Comparison of ENCODE assay signal across 23 cellular contexts in genomic region chr21:34697826-34698225, GRCh38. TPM values are rescaled to one million over a fixed set of nuclear protein-coding genes. Genes with fewer than 3 reads are reported as not detected.
DNase-seq lines count a peak whose midpoint lies in the region; ATAC-seq and TF ChIP-seq lines count a peak whose summit lies in the region.
"Had no signal": no experiment of that assay in that cellular context is flagged by ENCODE, and none has a peak within 500 bp of the region (broad histone marks: within the 10 kb centered on the region; RNA-seq: fewer than 3 reads in every experiment).

No MANE protein-coding gene starts in this region.

- no peak overlapping the region for H2BK20ac ChIP-seq in IMR-90 (ENCODE audit: low read depth, low read length)

- H2BK15ac ChIP-seq in IMR-90 (ENCODE audit: low read depth, low read length) = no peak overlapping the region
- H2BK15ac ChIP-seq in mesendoderm (replicated peaks; ENCODE audit: low read depth) = no peak overlapping the region

- no peaks in the 10 kb centered on the region for H3F3A ChIP-seq in SK-N-SH (replicated peaks; ENCODE audit: insufficient read depth)

- H3K4me3 ChIP-seq in SK-N-SH (ENCODE audit: low read depth in 2 of 2, low read length in 1 of 2) (no peak overlapping the region), IMR-90 (ENCODE audit: insufficient read depth, low read depth, low read length) (no peak overlapping the region), mesendoderm (ENCODE audit: low read length) (no peak overlapping the region)
- H3K4me3 ChIP-seq: A549; BLaER1 treated with 17β-estradiol and CSF1 and Interleukin-3, amounts not matched to agents 10 nM and 100 nM; GM12878 had no signal

- peaks cover 0 to 8% of the 10 kb centered on the region in 2 experiments; a peak in 1 of 4 replicates for H3K4me1 ChIP-seq in SK-N-SH (ENCODE audit: control insufficient read depth in 1 of 2, insufficient read depth in 2 of 2, low read depth in 1 of 2, low read length in 1 of 2)
- peaks cover 9% of the 10 kb centered on the region for H3K4me1 ChIP-seq in IMR-90 (ENCODE audit: control insufficient read depth, insufficient read depth, low read length)
- no peaks in the 10 kb centered on the region for H3K4me1 ChIP-seq in mesendoderm (ENCODE audit: control insufficient read depth, low read depth, low read length)
- H3K4me1 ChIP-seq: A549 had no signal

- H4K20me1 ChIP-seq in SK-N-SH (ENCODE audit: insufficient read depth) (no peaks in the 10 kb centered on the region), IMR-90 (ENCODE audit: insufficient read depth, low read length) (no peaks in the 10 kb centered on the region)
- H4K20me1 ChIP-seq: BLaER1 treated with 17β-estradiol and CSF1 and Interleukin-3, amounts not matched to agents 10 nM and 100 nM had no signal

- CTCF ChIA-PET in SK-N-SH (lab: Yijun Ruan, JAX) = interaction anchor here (3.1 kb wide), 1 partner anchor 10 kb away, joined by 27 read pairs; no protein-coding TSS in a partner anchor
- CTCF ChIA-PET in IMR-90 (lab: Yijun Ruan, JAX) = interaction anchor here (0.6 kb wide), 1 partner anchor 212 kb away, joined by 3 read pairs; no protein-coding TSS in a partner anchor

- intact Hi-C loops in IMR-90 (cut with micrococcal nuclease) = loop anchor here (10.0 kb wide), 1 partner anchor 347 kb away; the partner anchor contains the start of gene RUNX1

- no peaks in the 10 kb centered on the region for H3K9me3 ChIP-seq in SK-N-SH
- 0 out of 2 replicates have a peak, but pooled peaks cover 6% of the 10 kb centered on the region for H3K9me3 ChIP-seq in IMR-90 (ENCODE audit: control insufficient read depth, insufficient read depth, low read length)
- H3K9me3 ChIP-seq: A549, Caco-2 had no signal

- TF ChIP-seq POLR2A in IMR-90 (IDR thresholded peaks at IDR 0.05; ENCODE audit: low read depth, low read length) = no peak

- H4K8ac ChIP-seq in IMR-90 (ENCODE audit: low read depth in 2 of 2, low read length in 2 of 2) (no peak overlapping the region), mesendoderm (ENCODE audit: low read depth, low read length) (no peak overlapping the region)

- no peak overlapping the region for H4K5ac ChIP-seq in IMR-90 (ENCODE audit: low read depth, low read length)
- H4K5ac ChIP-seq in mesendoderm (ENCODE audit: low read length) = no peak overlapping the region

- no peaks in the 10 kb centered on the region for H3K79me2 ChIP-seq in SK-N-SH (ENCODE audit: insufficient read depth)
- no peaks in the 10 kb centered on the region for H3K79me2 ChIP-seq in mesendoderm (ENCODE audit: control insufficient read depth, insufficient read depth, low read length)

- H3K14ac ChIP-seq in IMR-90 (replicated peaks; ENCODE audit: low read depth, low read length) = no peak overlapping the region

- H3K36me3 ChIP-seq in SK-N-SH (replicated peaks in 1 of 2; ENCODE audit: control insufficient read depth in 1 of 2, insufficient read depth in 2 of 2, low read length in 1 of 2) (no peaks in the 10 kb centered on the region), IMR-90 (ENCODE audit: control insufficient read depth, insufficient read depth, low read length) (no peaks in the 10 kb centered on the region), mesendoderm (ENCODE audit: control insufficient read depth, insufficient read depth, low read length) (no peaks in the 10 kb centered on the region)
- H3K36me3 ChIP-seq: BLaER1 treated with 17β-estradiol and CSF1 and Interleukin-3, amounts not matched to agents 10 nM and 100 nM had no signal

- H3K4ac ChIP-seq in IMR-90 (ENCODE audit: low read depth, low read length) (no peak overlapping the region), mesendoderm (ENCODE audit: low read depth, low read length) (no peak overlapping the region)

- TF ChIP-seq CTCF in SK-N-SH (IDR thresholded peaks at IDR 0.05) (no peak), IMR-90 (conservative IDR thresholded peaks at IDR 0.05; ENCODE audit: low read depth, low read length) (no peak)

- peaks cover 0 to 4% of the 10 kb centered on the region in 2 experiments; a peak in 1 of 4 replicates for H3K79me1 ChIP-seq in IMR-90 (ENCODE audit: low read depth in 1 of 2, low read length in 2 of 2)
- no peaks in the 10 kb centered on the region for H3K79me1 ChIP-seq in mesendoderm (ENCODE audit: low read length)

- dilution Hi-C loops in IMR-90 (cut with HindIII; ENCODE audit: low sequenced_read_pairs, unreplicated experiment) = no loop called here

- DNase-seq in SK-N-SH = no peak
- DNase-seq in IMR-90 = no peak
- peak; percentile 22 for DNase-seq in mesendoderm
- DNase-seq in NCI-H748 (lab: John Stamatoyannopoulos, UW; ENCODE audit: unreplicated experiment) = no peak
- DNase-seq in DMS53 treated with DMSO at 0.1 percent for 48 hours (lab: John Stamatoyannopoulos, UW; ENCODE audit: unreplicated experiment) = no peak
- DNase-seq in immature natural killer cell = no peak
- DNase-seq: AML-193; Caco-2; Calu3; CD4-positive, alpha-beta T cell; CD8-positive, alpha-beta T cell; DMS79; DND-41; GDM1 had no signal

- 64% methylated on average over 3 of the region's 3 CpGs for WGBS in SK-N-SH (ENCODE audit: low lambda C conversion rate)
- WGBS in IMR-90 (ENCODE audit: extremely low coverage in 2 of 2, insufficient read length in 1 of 2), 2 experiments = no CpG with 5 or more reads among the region's 3 CpGs
- WGBS in mesendoderm (ENCODE audit: extremely low coverage, insufficient coverage, low lambda C conversion rate) = no CpG with 5 or more reads among the region's 3 CpGs

- H2BK120ac ChIP-seq in IMR-90 (ENCODE audit: low read depth, low read length) (no peak overlapping the region), mesendoderm (ENCODE audit: low read depth, low read length) (no peak overlapping the region)

- H3K9ac ChIP-seq in SK-N-SH (no peak overlapping the region), IMR-90 (ENCODE audit: low read depth, low read length) (no peak overlapping the region), mesendoderm (ENCODE audit: low read length) (no peak overlapping the region)
- H3K9ac ChIP-seq: BLaER1 treated with 17β-estradiol and CSF1 and Interleukin-3, amounts not matched to agents 10 nM and 100 nM had no signal

- ATAC-seq in SK-N-SH treated with all-trans-retinoic acid at 6 μM for 48 hours = no peak
- no peak for ATAC-seq in IMR-90 (ENCODE audit: low read depth)
- ATAC-seq: A549; CD8-positive, alpha-beta T cell; GM12878 had no signal

- H4K91ac ChIP-seq in IMR-90 (ENCODE audit: insufficient read depth, low read depth, low read length) = no peak overlapping the region

- TF ChIP-seq RAD21 in SK-N-SH (IDR thresholded peaks at IDR 0.05; ENCODE audit: low read length) (no peak), IMR-90 (IDR thresholded peaks at IDR 0.05; ENCODE audit: low read length) (no peak)

- no peaks in the 10 kb centered on the region for H3K36me3 Mint-ChIP-seq in immature natural killer cell
- H3K36me3 Mint-ChIP-seq: CD8-positive, alpha-beta T cell had no signal

- no peaks in the 10 kb centered on the region for H3K9me2 ChIP-seq in SK-N-SH

- POLR2A ChIA-PET in SK-N-SH (lab: Yijun Ruan, JAX) (no interaction called here), IMR-90 (lab: Charles Lee; ENCODE audit: unreplicated experiment) (interaction anchor here (0.6 kb wide), 1 partner anchor 110 kb away, joined by 3 read pairs; no protein-coding TSS in a partner anchor)

- H2AFZ ChIP-seq in SK-N-SH (ENCODE audit: low read depth) (no peak overlapping the region), IMR-90 (replicated peaks; ENCODE audit: low read length, poor library complexity) (no peak overlapping the region)

- no peak overlapping the region for H3K23ac ChIP-seq in IMR-90 (ENCODE audit: low read depth, low read length)
- no peak overlapping the region for H3K23ac ChIP-seq in mesendoderm (ENCODE audit: low read length)

- no peak overlapping the region for H3K4me3 Mint-ChIP-seq in immature natural killer cell
- H3K4me3 Mint-ChIP-seq: B cell; CD4-positive, alpha-beta T cell; CD8-positive, alpha-beta T cell had no signal

- no peak for TF ChIP-seq EP300 in SK-N-SH (IDR thresholded peaks at IDR 0.05; ENCODE audit: borderline replicate concordance in 1 of 2, low read depth in 1 of 2, low read length in 1 of 2)

- BruUV-seq in IMR-90 (replicated peaks; lab: Mats Ljungman, UMichigan) = no TSS peak

- H3K4me2 ChIP-seq in SK-N-SH (no peak overlapping the region), IMR-90 (ENCODE audit: low read depth, low read length) (no peak overlapping the region), mesendoderm (ENCODE audit: low read length) (no peak overlapping the region)
- H3K4me2 ChIP-seq: A549; BLaER1 treated with 17β-estradiol and CSF1 and Interleukin-3, amounts not matched to agents 10 nM and 100 nM had no signal

- H3K27me3 ChIP-seq in SK-N-SH (ENCODE audit: insufficient read depth) (peaks cover under 1% of the 10 kb centered on the region; the same call in 1 of the 2 replicates), IMR-90 (ENCODE audit: control insufficient read depth, insufficient read depth, low read length) (peaks cover 1% of the 10 kb centered on the region), mesendoderm (ENCODE audit: insufficient read depth, low read length, poor library complexity) (no peaks in the 10 kb centered on the region)
- H3K27me3 ChIP-seq: BLaER1 treated with 17β-estradiol and CSF1 and Interleukin-3, amounts not matched to agents 10 nM and 100 nM had no signal

- H2BK5ac ChIP-seq in IMR-90 (ENCODE audit: low read depth, low read length, poor library complexity, severe bottlenecking) = no peak overlapping the region
- no peak overlapping the region for H2BK5ac ChIP-seq in mesendoderm (ENCODE audit: low read length)

- H3K9me3 Mint-ChIP-seq in immature natural killer cell = no peaks in the 10 kb centered on the region
- H3K9me3 Mint-ChIP-seq: CD4-positive, alpha-beta T cell; CD8-positive, alpha-beta T cell had no signal

- H2AK9ac ChIP-seq in IMR-90 (replicated peaks; ENCODE audit: low read depth, low read length, poor library complexity) = no peak overlapping the region

- H3K56ac ChIP-seq in IMR-90 (ENCODE audit: extremely low read depth, insufficient read depth, low read length) (no peak overlapping the region), mesendoderm (ENCODE audit: low read length) (no peak overlapping the region)

- H3K27me3 Mint-ChIP-seq in immature natural killer cell (ENCODE audit: low read depth in 3 of 3) = peaks cover 2 to 7% (median 7%) of the 10 kb centered on the region in 3 donors

- no peak overlapping the region for H3K18ac ChIP-seq in IMR-90 (ENCODE audit: low read depth, low read length)
- no peak overlapping the region for H3K18ac ChIP-seq in mesendoderm (ENCODE audit: low read length)

- H3K27ac Mint-ChIP-seq in immature natural killer cell = no peak overlapping the region
- H3K27ac Mint-ChIP-seq: B cell; CD4-positive, alpha-beta T cell; CD8-positive, alpha-beta T cell had no signal

- H3K4me1 Mint-ChIP-seq in immature natural killer cell = no peaks in the 10 kb centered on the region
- H3K4me1 Mint-ChIP-seq: B cell had no signal

- in situ Hi-C loops in IMR-90 (cut with MboI; ENCODE audit: low sequenced_read_pairs) = no loop called here

- peak overlapping the region; percentile 35; the same call in 1 of the 2 replicates for H2AK5ac ChIP-seq in IMR-90 (ENCODE audit: low read depth, low read length)
- no peak overlapping the region for H2AK5ac ChIP-seq in mesendoderm (ENCODE audit: low read length)

- peaks cover 21% of the 10 kb centered on the region for H3K9me1 ChIP-seq in IMR-90 (ENCODE audit: insufficient read depth, low read length)

- H3K27ac ChIP-seq in SK-N-SH (ENCODE audit: low read depth in 2 of 2, low read length in 1 of 2) (no peak overlapping the region), IMR-90 (ENCODE audit: insufficient read depth, low read length) (no peak overlapping the region), mesendoderm (ENCODE audit: low read depth, low read length) (no peak overlapping the region)
- H3K27ac ChIP-seq: 22Rv1; A549; BLaER1 treated with 17β-estradiol and CSF1 and Interleukin-3, amounts not matched to agents 10 nM and 100 nM; C4-2B had no signal

RNA-seq across cellular contexts. Expression of gene CLIC6, which starts 29.0 kb away (rescaled TPM):
- polyA plus RNA-seq in SK-N-SH (2012; rRNA removed) (0.03 and 0.08 TPM in 2 replicates), IMR-90 (2012; rRNA removed) (not detected in 2 replicates), immature natural killer cell (not detected)
- polyA plus RNA-seq in SK-N-SH (2012; cell fraction: cytosol; rRNA removed) = 0.09 and 0.10 TPM in 2 replicates
- polyA plus RNA-seq in SK-N-SH (2012; cell fraction: nucleus; rRNA removed) = 0.02 and 0.06 TPM in 2 replicates
- total RNA-seq in IMR-90 (2012; rRNA removed) = not detected in 2 replicates
- polyA plus RNA-seq in IMR-90 (2012; cell fraction: cytosol; rRNA removed) = not detected in 2 replicates
- not detected in 2 replicates for polyA plus RNA-seq in IMR-90 (2012; cell fraction: nucleus; rRNA removed; ENCODE audit: low replicate concordance)
- polyA plus RNA-seq in mesendoderm (2013, experiment 1 of 2) = 0.32 TPM
- polyA plus RNA-seq in mesendoderm (2013, experiment 2 of 2) = 0.29 TPM
- total RNA-seq: A172, Caco-2, G401 had no signal
